1 cellular context compared by ENCODE assay signal in the genomic region with DNA sequence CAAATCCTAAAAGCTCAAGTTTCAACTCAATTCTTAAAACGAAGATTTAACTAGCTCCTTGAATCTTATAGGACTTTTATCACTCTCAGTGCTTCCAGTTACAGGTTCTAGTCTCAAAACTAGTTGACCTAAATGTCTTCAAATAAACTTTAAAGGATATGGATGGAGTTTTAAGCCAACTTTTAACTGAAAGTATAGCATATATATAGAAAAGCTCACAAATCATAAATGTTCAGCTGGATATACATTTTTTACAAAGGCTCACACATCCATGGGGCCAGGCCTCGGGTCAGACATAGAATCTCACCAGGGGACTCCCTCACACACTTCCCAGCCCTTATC.
TF ChIP-seq lines count a peak whose summit lies in the region.

No MANE protein-coding gene starts in this region.

TF ChIP-seq in GM23338, 12 proteins besides CTCF, POLR2A, EP300 and RAD21 (continued from another document):
- TF ChIP-seq, protein P1, sequence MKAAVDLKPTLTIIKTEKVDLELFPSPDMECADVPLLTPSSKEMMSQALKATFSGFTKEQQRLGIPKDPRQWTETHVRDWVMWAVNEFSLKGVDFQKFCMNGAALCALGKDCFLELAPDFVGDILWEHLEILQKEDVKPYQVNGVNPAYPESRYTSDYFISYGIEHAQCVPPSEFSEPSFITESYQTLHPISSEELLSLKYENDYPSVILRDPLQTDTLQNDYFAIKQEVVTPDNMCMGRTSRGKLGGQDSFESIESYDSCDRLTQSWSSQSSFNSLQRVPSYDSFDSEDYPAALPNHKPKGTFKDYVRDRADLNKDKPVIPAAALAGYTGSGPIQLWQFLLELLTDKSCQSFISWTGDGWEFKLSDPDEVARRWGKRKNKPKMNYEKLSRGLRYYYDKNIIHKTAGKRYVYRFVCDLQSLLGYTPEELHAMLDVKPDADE (IDR thresholded peaks at IDR 0.05): no peak
